In genomic region chr2:161586517-161587167, GRCh38 we compare ENCODE assay signal across 9 cellular contexts. TPM values are rescaled to one million over a fixed set of nuclear protein-coding genes. Genes with fewer than 3 reads are reported as not detected.
DNase-seq lines count a peak whose midpoint lies in the region; ATAC-seq, FAIRE-seq and TF ChIP-seq lines count a peak whose summit lies in the region.
"Had no signal": no experiment of that assay in that cellular context is flagged by ENCODE, and none has a peak within 500 bp of the region (broad histone marks: within the 10 kb centered on the region; RNA-seq: fewer than 3 reads in every experiment).

No MANE protein-coding gene starts in this region.

- TF ChIP-seq EP300 in upper lobe of left lung (IDR thresholded peaks at IDR 0.05) = no peak

- WGBS in upper lobe of left lung, 2 donors = 52 to 54% methylated on average over 6 of the region's 6 CpGs

- H3K27me3 Mint-ChIP-seq in stimulated activated naive CD8-positive, alpha-beta T cell treated with anti-CD3 and anti-CD28 coated beads, Interleukin-15, amount 100 ng/mL, for 72 hours = peaks cover 11% of the 10 kb centered on the region
- H3K27me3 Mint-ChIP-seq: dendritic cell treated with granulocyte-macrophage colony-stimulating factor and Interleukin-4, amounts not matched to agents 40 ng/mL and 50 ng/mL, for 4 days had no signal

- no peak for DNase-seq in AG04450 (ENCODE audit: low read depth, low spot score)
- DNase-seq in HTR-8/SVneo (ENCODE audit: insufficient read length, low spot score) = peak; percentile 5
- peak; percentile 52 for DNase-seq in SK-MEL-5 (ENCODE audit: low read depth, low spot score)
- peak; percentile 17 for DNase-seq in germinal center (ENCODE audit: low spot score)
- no peak for DNase-seq in upper lobe of left lung
- DNase-seq in stimulated activated naive CD8-positive, alpha-beta T cell treated with anti-CD3 and anti-CD28 coated beads, Interleukin-15, amount 100 ng/mL, for 72 hours = no peak

- no peaks in the 10 kb centered on the region for H3K4me1 Mint-ChIP-seq in stimulated activated naive CD8-positive, alpha-beta T cell treated with anti-CD3 and anti-CD28 coated beads, Interleukin-15, amount 100 ng/mL, for 72 hours

- POLR2A ChIA-PET in AG04450 (lab: Yijun Ruan, JAX) = no interaction called here

- H3K9me3 Mint-ChIP-seq in stimulated activated naive CD8-positive, alpha-beta T cell treated with anti-CD3 and anti-CD28 coated beads, Interleukin-15, amount 100 ng/mL, for 72 hours = no peaks in the 10 kb centered on the region
- H3K9me3 Mint-ChIP-seq: dendritic cell treated with granulocyte-macrophage colony-stimulating factor and Interleukin-4, amounts not matched to agents 40 ng/mL and 50 ng/mL, for 4 days had no signal

- H3K4me3 Mint-ChIP-seq in stimulated activated naive CD8-positive, alpha-beta T cell treated with anti-CD3 and anti-CD28 coated beads, Interleukin-15, amount 100 ng/mL, for 72 hours = no peak overlapping the region
- H3K4me3 Mint-ChIP-seq: dendritic cell treated with granulocyte-macrophage colony-stimulating factor and Interleukin-4, amounts not matched to agents 40 ng/mL and 50 ng/mL, for 4 days had no signal

- TF ChIP-seq CTCF in AG04450 (IDR thresholded peaks at IDR 0.05; ENCODE audit: low read depth, low read length) (peak; percentile 69), upper lobe of left lung (IDR thresholded peaks at IDR 0.05) (peak in 5 of 6 experiments; percentile 21 to 55 (median 52))

- CTCF ChIA-PET in AG04450 (lab: Charles Lee) = interaction anchor here (0.6 to 3.6 kb wide), 57 partner anchors 10 to 1265 kb away, joined by 3 to 91 read pairs (median 5); partner anchors contain the start of gene IFIH1

- no peaks in the 10 kb centered on the region for H3K4me1 ChIP-seq in upper lobe of left lung

- no peaks in the 10 kb centered on the region for H3K9me3 ChIP-seq in AG04450 (ENCODE audit: control insufficient read depth, insufficient read depth, low read length)
- no peaks in the 10 kb centered on the region for H3K9me3 ChIP-seq in upper lobe of left lung

- ATAC-seq in GM18502 (IDR thresholded peaks at IDR 0.05; ENCODE audit: poor library complexity, unreplicated experiment) (peak; percentile 73), upper lobe of left lung (ENCODE audit: low FRiP score in 2 of 2) (no peak), GM19452 (IDR thresholded peaks at IDR 0.05; ENCODE audit: unreplicated experiment) (no peak)
- ATAC-seq in stimulated activated naive CD8-positive, alpha-beta T cell treated with anti-CD3 and anti-CD28 coated beads, Interleukin-15, amount 100 ng/mL, for 72 hours = no peak

- in situ Hi-C loops in SK-MEL-5 (cut with HindIII; ENCODE audit: low pct_unique_long_range_greater_than_20kb, low sequenced_read_pairs) = no loop called here

- H3K27ac ChIP-seq in AG04450 (ENCODE audit: low read depth, low read length) (no peak overlapping the region), upper lobe of left lung (no peak overlapping the region)

- H3K36me3 ChIP-seq in upper lobe of left lung = no peaks in the 10 kb centered on the region

- no peak for TF ChIP-seq POLR2A in upper lobe of left lung (IDR thresholded peaks at IDR 0.05)

- H3K27me3 ChIP-seq in AG04450 (ENCODE audit: control insufficient read depth, insufficient read depth, low read length) (no peaks in the 10 kb centered on the region), upper lobe of left lung (no peaks in the 10 kb centered on the region)

- no peak overlapping the region for H3K27ac Mint-ChIP-seq in stimulated activated naive CD8-positive, alpha-beta T cell treated with anti-CD3 and anti-CD28 coated beads, Interleukin-15, amount 100 ng/mL, for 72 hours
- H3K27ac Mint-ChIP-seq: dendritic cell treated with granulocyte-macrophage colony-stimulating factor and Interleukin-4, amounts not matched to agents 40 ng/mL and 50 ng/mL, for 4 days had no signal

- peak; percentile 16 for FAIRE-seq in HTR-8/SVneo (lab: Jason Lieb, UNC)

- H3K4me3 ChIP-seq in AG04450 (ENCODE audit: low read depth, low read length) = no peak overlapping the region
- no peak overlapping the region for H3K4me3 ChIP-seq in upper lobe of left lung

RNA-seq across cellular contexts. Expression of gene SLC4A10, which starts 37.6 kb away (rescaled TPM):
- not detected in 2 replicates for polyA plus RNA-seq in AG04450 (2011; rRNA removed)
- not detected in 2 replicates for polyA minus RNA-seq in AG04450 (2011; rRNA and poly(A)+ RNA removed)
- 0.08 TPM in 2 replicates for total RNA-seq in SK-MEL-5 (2014; rRNA removed; shearing (Covaris generic))
- polyA plus RNA-seq in SK-MEL-5 (2015; cell fraction: cytosol; rRNA removed) = 0.18 TPM in 1 of 2 replicates, not detected in the other
- polyA plus RNA-seq in SK-MEL-5 (2015; cell fraction: nucleus; rRNA removed) = 0.15 TPM in 1 of 2 replicates, not detected in the other
- total RNA-seq in upper lobe of left lung = under 1 TPM in 4 of 6 donors, not detected in 2; 0.15 to 0.33 (median 0.18) TPM

Comparison
In these comparisons a context has a peak if more than half of its experiments do, and no peak if none do; other contexts are left out.
1. DNase-seq: peak in HTR-8/SVneo (single experiment), SK-MEL-5 (single experiment) and germinal center (single experiment); none in AG04450 (single experiment), upper lobe of left lung (0 of 2) and stimulated activated naive CD8-positive, alpha-beta T cell treated with anti-CD3 and anti-CD28 coated beads, Interleukin-15, amount 100 ng/mL, for 72 hours (0 of 2).